15 cellular contexts compared by ENCODE assay signal in the genomic region with DNA sequence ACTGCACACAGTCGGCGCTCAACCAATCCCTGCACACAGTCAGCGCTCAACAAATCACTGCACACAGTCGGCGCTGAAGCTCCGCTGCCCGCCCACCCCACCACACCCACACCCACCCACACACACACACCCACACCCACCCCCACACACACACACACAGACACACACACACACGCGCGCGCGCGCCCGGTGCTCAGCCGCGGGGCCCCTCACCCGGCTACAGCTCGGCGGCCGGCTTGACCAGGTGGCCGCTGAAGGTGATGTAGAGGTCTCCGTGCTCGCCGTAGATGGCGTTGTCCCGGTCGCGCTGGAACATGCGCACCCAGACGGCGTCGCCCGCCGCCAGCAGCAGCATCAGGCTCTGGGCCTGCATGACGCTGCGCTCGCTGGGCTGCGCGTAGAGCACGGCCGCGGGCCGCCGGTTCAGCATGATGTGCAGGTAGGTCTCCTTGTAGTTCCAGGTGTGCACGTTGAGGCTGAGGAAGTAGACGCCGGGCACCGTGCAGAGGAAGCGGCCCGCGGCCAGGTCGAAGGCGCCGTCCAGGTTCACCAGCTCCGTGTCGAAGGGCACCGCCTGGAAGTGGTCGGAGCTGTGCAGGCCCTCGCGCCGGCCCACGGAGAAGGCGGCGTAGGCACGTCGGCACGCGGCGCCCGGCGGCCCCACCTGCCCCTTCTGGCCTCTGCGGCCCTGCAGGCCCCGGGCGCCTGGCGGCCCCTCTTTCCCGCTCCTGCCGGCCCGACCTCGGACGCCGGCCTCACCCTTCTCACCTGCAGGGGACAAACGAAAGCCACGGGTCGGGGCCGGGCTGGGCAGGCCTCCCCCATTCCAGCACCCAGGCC. TPM values are rescaled to one million over a fixed set of nuclear protein-coding genes. Genes with fewer than 3 reads are reported as not detected.
DNase-seq lines count a peak whose midpoint lies in the region; ATAC-seq and TF ChIP-seq lines count a peak whose summit lies in the region.
"Had no signal": no experiment of that assay in that cellular context is flagged by ENCODE, and none has a peak within 500 bp of the region (broad histone marks: within the 10 kb centered on the region; RNA-seq: fewer than 3 reads in every experiment).

No MANE protein-coding gene starts in this region.

- no peaks in the 10 kb centered on the region for H3K36me3 ChIP-seq in HAP-1 (replicated peaks)
- no peaks in the 10 kb centered on the region for H3K36me3 ChIP-seq in neural progenitor cell
- H3K36me3 ChIP-seq: esophagus muscularis mucosa had no signal

- peak; percentile 19 for DNase-seq in activated CD4-positive, alpha-beta T cell treated with anti-CD3 and anti-CD28 coated beads, Interleukin-2, amount 10 ng/mL, durations not matched to agents 7 days and 5 days
- DNase-seq in activated CD4-positive, alpha-beta T cell treated with anti-CD3 and anti-CD28 coated beads for 4 hours: no peak
- DNase-seq in HAP-1 (ENCODE audit: low spot score in 2 of 2) (peak; percentile 15 to 75), neural progenitor cell (ENCODE audit: low spot score) (peak; percentile 51), GOT3 (lab: John Stamatoyannopoulos, UW) (no peak), NCI-H2196 (lab: John Stamatoyannopoulos, UW; ENCODE audit: unreplicated experiment) (no peak), coronary artery (ENCODE audit: low spot score) (no peak)
- peak; percentile 40 for DNase-seq in activated CD8-positive, alpha-beta T cell treated with anti-CD3 and anti-CD28 coated beads, Interleukin-2, amount 10 ng/mL, durations not matched to agents 7 days and 5 days
- DNase-seq: islet precursor cell, KG1 had no signal

- no peak overlapping the region for H3K4me3 Mint-ChIP-seq in activated CD4-positive, alpha-beta T cell treated with anti-CD3 and anti-CD28 coated beads, Interleukin-2, amount 10 ng/mL, durations not matched to agents 7 days and 5 days
- no peak overlapping the region for H3K4me3 Mint-ChIP-seq in activated CD8-positive, alpha-beta T cell treated with anti-CD3 and anti-CD28 coated beads, Interleukin-2, amount 10 ng/mL, durations not matched to agents 7 days and 5 days
- no peak overlapping the region for H3K4me3 Mint-ChIP-seq in neural progenitor cell
- H3K4me3 Mint-ChIP-seq: nephron; stimulated activated memory B cell treated with anti-CD40 and anti-IgM and Interleukin-4, amounts not matched to agents 10 μg/mL and 1 μg/mL and 100 μg/mL, for 72 hours had no signal

- peaks cover 6% of the 10 kb centered on the region for H3K9me3 Mint-ChIP-seq in activated CD4-positive, alpha-beta T cell treated with anti-CD3 and anti-CD28 coated beads, Interleukin-2, amount 10 ng/mL, durations not matched to agents 7 days and 5 days
- no peaks in the 10 kb centered on the region for H3K9me3 Mint-ChIP-seq in activated CD8-positive, alpha-beta T cell treated with anti-CD3 and anti-CD28 coated beads, Interleukin-2, amount 10 ng/mL, durations not matched to agents 7 days and 5 days (ENCODE audit: insufficient read depth)
- peaks cover 4% of the 10 kb centered on the region for H3K9me3 Mint-ChIP-seq in neural progenitor cell
- H3K9me3 Mint-ChIP-seq: nephron; stimulated activated memory B cell treated with anti-CD40 and anti-IgM and Interleukin-4, amounts not matched to agents 10 μg/mL and 1 μg/mL and 100 μg/mL, for 72 hours had no signal

- no peak overlapping the region for H2AFZ ChIP-seq in neural progenitor cell (replicated peaks)

- no peaks in the 10 kb centered on the region for H3K27me3 Mint-ChIP-seq in activated CD4-positive, alpha-beta T cell treated with anti-CD3 and anti-CD28 coated beads, Interleukin-2, amount 10 ng/mL, durations not matched to agents 7 days and 5 days
- H3K27me3 Mint-ChIP-seq in activated CD8-positive, alpha-beta T cell treated with anti-CD3 and anti-CD28 coated beads, Interleukin-2, amount 10 ng/mL, durations not matched to agents 7 days and 5 days (ENCODE audit: low read depth): no peaks in the 10 kb centered on the region
- H3K27me3 Mint-ChIP-seq in neural progenitor cell (ENCODE audit: insufficient read depth, low read depth): peaks cover 7% of the 10 kb centered on the region

- H3K9ac ChIP-seq in neural progenitor cell: no peak overlapping the region

- H3K4me3 ChIP-seq in HAP-1: no peak overlapping the region
- no peak overlapping the region for H3K4me3 ChIP-seq in neural progenitor cell
- no peak overlapping the region for H3K4me3 ChIP-seq in coronary artery
- H3K4me3 ChIP-seq: esophagus muscularis mucosa had no signal

- POLR2A ChIA-PET in activated CD4-positive, alpha-beta T cell treated with anti-CD3 and anti-CD28 coated beads, Interleukin-2, amount 10 ng/mL, durations not matched to agents 7 days and 5 days (lab: Charles Lee): no interaction called here
- POLR2A ChIA-PET in activated CD8-positive, alpha-beta T cell treated with anti-CD3 and anti-CD28 coated beads, Interleukin-2, amount 10 ng/mL, durations not matched to agents 7 days and 5 days (lab: Charles Lee): no interaction called here

- no peaks in the 10 kb centered on the region for H3K79me2 ChIP-seq in neural progenitor cell (ENCODE audit: low read depth)

- CTCF ChIA-PET in activated CD4-positive, alpha-beta T cell treated with anti-CD3 and anti-CD28 coated beads, Interleukin-2, amount 10 ng/mL, durations not matched to agents 7 days and 5 days (lab: Charles Lee): interaction anchor here (0.9 kb wide), 2 partner anchors 36 to 286 kb away, joined by 3 to 6 read pairs; no protein-coding TSS in a partner anchor
- CTCF ChIA-PET in activated CD8-positive, alpha-beta T cell treated with anti-CD3 and anti-CD28 coated beads, Interleukin-2, amount 10 ng/mL, durations not matched to agents 7 days and 5 days (lab: Charles Lee): no interaction called here

- in situ Hi-C loops in HAP-1 (cut with MboI; ENCODE audit: low sequenced_read_pairs): no loop called here

- no peaks in the 10 kb centered on the region for H4K20me1 ChIP-seq in neural progenitor cell (ENCODE audit: low read depth)

- H3K4me2 ChIP-seq in neural progenitor cell: no peak overlapping the region

- peak overlapping the region; percentile 69 for H3K27ac Mint-ChIP-seq in activated CD4-positive, alpha-beta T cell treated with anti-CD3 and anti-CD28 coated beads, Interleukin-2, amount 10 ng/mL, durations not matched to agents 7 days and 5 days
- no peak overlapping the region for H3K27ac Mint-ChIP-seq in activated CD8-positive, alpha-beta T cell treated with anti-CD3 and anti-CD28 coated beads, Interleukin-2, amount 10 ng/mL, durations not matched to agents 7 days and 5 days
- H3K27ac Mint-ChIP-seq in neural progenitor cell: peak overlapping the region; percentile 37
- H3K27ac Mint-ChIP-seq: nephron; stimulated activated memory B cell treated with anti-CD40 and anti-IgM and Interleukin-4, amounts not matched to agents 10 μg/mL and 1 μg/mL and 100 μg/mL, for 72 hours had no signal

- TF ChIP-seq CTCF in neural progenitor cell (IDR thresholded peaks at IDR 0.05) (no peak), coronary artery (IDR thresholded peaks at IDR 0.05) (no peak)

- H3K4me1 ChIP-seq in HAP-1 (no peaks in the 10 kb centered on the region), neural progenitor cell (peaks cover 23% of the 10 kb centered on the region)

- H3K9me3 ChIP-seq in HAP-1 (no peaks in the 10 kb centered on the region), neural progenitor cell (ENCODE audit: low read depth) (no peaks in the 10 kb centered on the region)
- H3K9me3 ChIP-seq: esophagus muscularis mucosa had no signal

- H3F3A ChIP-seq in neural progenitor cell (ENCODE audit: low read depth): peaks cover 13% of the 10 kb centered on the region

- H3K27ac ChIP-seq in neural progenitor cell (no peak overlapping the region), coronary artery (peak overlapping the region in 1 of 2 donors; percentile 89)
- H3K27ac ChIP-seq: esophagus muscularis mucosa had no signal

- peak; percentile 65 for ATAC-seq in activated CD8-positive, alpha-beta T cell treated with anti-CD3 and anti-CD28 coated beads, Interleukin-2, amount 10 ng/mL, durations not matched to agents 7 days and 5 days
- ATAC-seq: stimulated activated memory B cell treated with anti-CD40 and anti-IgM and Interleukin-4, amounts not matched to agents 10 μg/mL and 1 μg/mL and 100 μg/mL, for 72 hours had no signal

- no peaks in the 10 kb centered on the region for H3K36me3 Mint-ChIP-seq in activated CD4-positive, alpha-beta T cell treated with anti-CD3 and anti-CD28 coated beads, Interleukin-2, amount 10 ng/mL, durations not matched to agents 7 days and 5 days (ENCODE audit: low read depth)
- H3K36me3 Mint-ChIP-seq in activated CD8-positive, alpha-beta T cell treated with anti-CD3 and anti-CD28 coated beads, Interleukin-2, amount 10 ng/mL, durations not matched to agents 7 days and 5 days (ENCODE audit: low read depth): peaks cover 6% of the 10 kb centered on the region
- H3K36me3 Mint-ChIP-seq in neural progenitor cell: no peaks in the 10 kb centered on the region
- H3K36me3 Mint-ChIP-seq: stimulated activated memory B cell treated with anti-CD40 and anti-IgM and Interleukin-4, amounts not matched to agents 10 μg/mL and 1 μg/mL and 100 μg/mL, for 72 hours had no signal

- H3K27me3 ChIP-seq in HAP-1 (ENCODE audit: low read depth): no peaks in the 10 kb centered on the region
- H3K27me3 ChIP-seq in neural progenitor cell: no peaks in the 10 kb centered on the region

- H3K4me1 Mint-ChIP-seq in activated CD4-positive, alpha-beta T cell treated with anti-CD3 and anti-CD28 coated beads, Interleukin-2, amount 10 ng/mL, durations not matched to agents 7 days and 5 days: no peaks in the 10 kb centered on the region
- H3K4me1 Mint-ChIP-seq in activated CD8-positive, alpha-beta T cell treated with anti-CD3 and anti-CD28 coated beads, Interleukin-2, amount 10 ng/mL, durations not matched to agents 7 days and 5 days (ENCODE audit: low read depth): no peaks in the 10 kb centered on the region
- H3K4me1 Mint-ChIP-seq in neural progenitor cell: peaks cover 11% of the 10 kb centered on the region
- H3K4me1 Mint-ChIP-seq: stimulated activated memory B cell treated with anti-CD40 and anti-IgM and Interleukin-4, amounts not matched to agents 10 μg/mL and 1 μg/mL and 100 μg/mL, for 72 hours had no signal

RNA-seq across cellular contexts. Expression of gene C1QTNF8, which starts 2.5 kb away (rescaled TPM):
- total RNA-seq in activated CD4-positive, alpha-beta T cell treated with anti-CD3 and anti-CD28 coated beads, Interleukin-2, amount 10 ng/mL, durations not matched to agents 7 days and 5 days: not detected
- total RNA-seq in activated CD8-positive, alpha-beta T cell treated with anti-CD3 and anti-CD28 coated beads, Interleukin-2, amount 10 ng/mL, durations not matched to agents 7 days and 5 days: not detected
- total RNA-seq in neural progenitor cell (ENCODE audit: low replicate concordance): not detected in 2 replicates
- total RNA-seq: cardiac septum, esophagus muscularis mucosa, NCI-H460 had no signal

RNA-seq across cellular contexts. Expression of gene SSTR5, which starts 21.0 kb away (rescaled TPM):
- total RNA-seq in activated CD4-positive, alpha-beta T cell treated with anti-CD3 and anti-CD28 coated beads, Interleukin-2, amount 10 ng/mL, durations not matched to agents 7 days and 5 days: not detected
- total RNA-seq in activated CD8-positive, alpha-beta T cell treated with anti-CD3 and anti-CD28 coated beads, Interleukin-2, amount 10 ng/mL, durations not matched to agents 7 days and 5 days: not detected
- not detected in 2 replicates for total RNA-seq in neural progenitor cell (ENCODE audit: low replicate concordance)
- total RNA-seq: esophagus muscularis mucosa had no signal

RNA-seq across cellular contexts. Expression of gene CACNA1H, which starts 59.4 kb away (rescaled TPM):
- total RNA-seq in activated CD4-positive, alpha-beta T cell treated with anti-CD3 and anti-CD28 coated beads, Interleukin-2, amount 10 ng/mL, durations not matched to agents 7 days and 5 days: 1 to 10 TPM; 3.2 to 3.6 TPM
- total RNA-seq in activated CD8-positive, alpha-beta T cell treated with anti-CD3 and anti-CD28 coated beads, Interleukin-2, amount 10 ng/mL, durations not matched to agents 7 days and 5 days: under 1 TPM; 0.57 to 0.92 TPM
- total RNA-seq in neural progenitor cell (ENCODE audit: low replicate concordance): 9.5 and 32.6 TPM in 2 replicates

Comparison
In these comparisons a context has a peak if more than half of its experiments do, and no peak if none do; other contexts are left out.
1. DNase-seq: peak in activated CD4-positive, alpha-beta T cell treated with anti-CD3 and anti-CD28 coated beads, Interleukin-2, amount 10 ng/mL, durations not matched to agents 7 days and 5 days (single experiment), HAP-1 (2 of 2), activated CD8-positive, alpha-beta T cell treated with anti-CD3 and anti-CD28 coated beads, Interleukin-2, amount 10 ng/mL, durations not matched to agents 7 days and 5 days (single experiment) and neural progenitor cell (single experiment); none in activated CD4-positive, alpha-beta T cell treated with anti-CD3 and anti-CD28 coated beads for 4 hours (0 of 2), GOT3 (single experiment), NCI-H2196 (single experiment) and coronary artery (single experiment).